1 cellular context compared by ENCODE assay signal in the genomic region with DNA sequence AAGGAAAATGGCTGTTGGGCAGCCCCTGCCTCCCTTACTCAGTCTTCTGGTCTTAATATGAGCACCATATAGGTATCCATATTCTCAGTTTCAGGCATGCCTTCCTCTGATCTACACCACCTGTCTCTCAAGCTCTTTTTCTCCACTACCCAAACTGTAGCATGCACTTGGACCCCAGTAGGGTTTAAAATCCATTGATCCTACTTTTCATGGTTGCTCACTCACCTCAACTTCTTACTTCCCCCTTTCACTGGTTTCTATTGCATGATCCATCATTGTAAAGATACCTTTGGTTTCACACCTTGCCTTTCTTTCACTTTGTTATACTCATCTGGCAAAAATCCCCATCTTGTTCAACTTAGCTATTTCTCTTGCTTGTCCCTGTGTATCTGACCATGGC.
TF ChIP-seq lines count a peak whose summit lies in the region.

No MANE protein-coding gene starts in this region.

TF ChIP-seq in HepG2, 621 proteins besides CTCF, POLR2A, EP300 and RAD21 (continued from another document):
- TF ChIP-seq, protein P1, sequence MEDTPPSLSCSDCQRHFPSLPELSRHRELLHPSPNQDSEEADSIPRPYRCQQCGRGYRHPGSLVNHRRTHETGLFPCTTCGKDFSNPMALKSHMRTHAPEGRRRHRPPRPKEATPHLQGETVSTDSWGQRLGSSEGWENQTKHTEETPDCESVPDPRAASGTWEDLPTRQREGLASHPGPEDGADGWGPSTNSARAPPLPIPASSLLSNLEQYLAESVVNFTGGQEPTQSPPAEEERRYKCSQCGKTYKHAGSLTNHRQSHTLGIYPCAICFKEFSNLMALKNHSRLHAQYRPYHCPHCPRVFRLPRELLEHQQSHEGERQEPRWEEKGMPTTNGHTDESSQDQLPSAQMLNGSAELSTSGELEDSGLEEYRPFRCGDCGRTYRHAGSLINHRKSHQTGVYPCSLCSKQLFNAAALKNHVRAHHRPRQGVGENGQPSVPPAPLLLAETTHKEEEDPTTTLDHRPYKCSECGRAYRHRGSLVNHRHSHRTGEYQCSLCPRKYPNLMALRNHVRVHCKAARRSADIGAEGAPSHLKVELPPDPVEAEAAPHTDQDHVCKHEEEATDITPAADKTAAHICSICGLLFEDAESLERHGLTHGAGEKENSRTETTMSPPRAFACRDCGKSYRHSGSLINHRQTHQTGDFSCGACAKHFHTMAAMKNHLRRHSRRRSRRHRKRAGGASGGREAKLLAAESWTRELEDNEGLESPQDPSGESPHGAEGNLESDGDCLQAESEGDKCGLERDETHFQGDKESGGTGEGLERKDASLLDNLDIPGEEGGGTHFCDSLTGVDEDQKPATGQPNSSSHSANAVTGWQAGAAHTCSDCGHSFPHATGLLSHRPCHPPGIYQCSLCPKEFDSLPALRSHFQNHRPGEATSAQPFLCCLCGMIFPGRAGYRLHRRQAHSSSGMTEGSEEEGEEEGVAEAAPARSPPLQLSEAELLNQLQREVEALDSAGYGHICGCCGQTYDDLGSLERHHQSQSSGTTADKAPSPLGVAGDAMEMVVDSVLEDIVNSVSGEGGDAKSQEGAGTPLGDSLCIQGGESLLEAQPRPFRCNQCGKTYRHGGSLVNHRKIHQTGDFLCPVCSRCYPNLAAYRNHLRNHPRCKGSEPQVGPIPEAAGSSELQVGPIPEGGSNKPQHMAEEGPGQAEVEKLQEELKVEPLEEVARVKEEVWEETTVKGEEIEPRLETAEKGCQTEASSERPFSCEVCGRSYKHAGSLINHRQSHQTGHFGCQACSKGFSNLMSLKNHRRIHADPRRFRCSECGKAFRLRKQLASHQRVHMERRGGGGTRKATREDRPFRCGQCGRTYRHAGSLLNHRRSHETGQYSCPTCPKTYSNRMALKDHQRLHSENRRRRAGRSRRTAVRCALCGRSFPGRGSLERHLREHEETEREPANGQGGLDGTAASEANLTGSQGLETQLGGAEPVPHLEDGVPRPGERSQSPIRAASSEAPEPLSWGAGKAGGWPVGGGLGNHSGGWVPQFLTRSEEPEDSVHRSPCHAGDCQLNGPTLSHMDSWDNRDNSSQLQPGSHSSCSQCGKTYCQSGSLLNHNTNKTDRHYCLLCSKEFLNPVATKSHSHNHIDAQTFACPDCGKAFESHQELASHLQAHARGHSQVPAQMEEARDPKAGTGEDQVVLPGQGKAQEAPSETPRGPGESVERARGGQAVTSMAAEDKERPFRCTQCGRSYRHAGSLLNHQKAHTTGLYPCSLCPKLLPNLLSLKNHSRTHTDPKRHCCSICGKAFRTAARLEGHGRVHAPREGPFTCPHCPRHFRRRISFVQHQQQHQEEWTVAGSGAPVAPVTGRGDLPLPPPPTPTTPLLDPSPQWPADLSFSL (CRISPR knock-in tag; IDR thresholded peaks at IDR 0.05), result no peak
- TF ChIP-seq SNRNP70 (IDR thresholded peaks at IDR 0.05; ENCODE audit: low read depth, low read length), result no peak
